In genomic region chr5:169628891-169629290, GRCh38 we compare ENCODE assay signal across 26 cellular contexts. TPM values are rescaled to one million over a fixed set of nuclear protein-coding genes. Genes with fewer than 3 reads are reported as not detected.
A peak's percentile ranks its signal among the peaks of the same experiment; 100 is the strongest.
DNase-seq lines count a peak whose midpoint lies in the region; ATAC-seq and TF ChIP-seq lines count a peak whose summit lies in the region.
"Had no signal": no experiment of that assay in that cellular context is flagged by ENCODE, and none has a peak within 500 bp of the region (broad histone marks: within the 10 kb centered on the region; RNA-seq: fewer than 3 reads in every experiment).

No MANE protein-coding gene starts in this region.

- no peak overlapping the region for H3K4me3 Mint-ChIP-seq in mesothelial cell of epicardium
- H3K4me3 Mint-ChIP-seq: activated CD4-positive, alpha-beta T cell treated with anti-CD3 and anti-CD28 coated beads, Interleukin-2, amount 10 ng/mL, durations not matched to agents 7 days and 5 days; activated naive CD8-positive, alpha-beta T cell treated with anti-CD3 and anti-CD28 coated beads, Interleukin-2, amount 10 ng/mL, durations not matched to agents 7 days and 5 days; memory B cell; naive thymus-derived CD8-positive, alpha-beta T cell; T-helper 17 cell had no signal

- H3K4me1 Mint-ChIP-seq in mesothelial cell of epicardium: no peaks in the 10 kb centered on the region
- H3K4me1 Mint-ChIP-seq: memory B cell, T-helper 17 cell had no signal

- H3K27me3 ChIP-seq in Karpas-422 (ENCODE audit: low read length) (no peaks in the 10 kb centered on the region; the same call in 1 of the 2 replicates), osteoblast (ENCODE audit: insufficient read depth, low read length) (no peaks in the 10 kb centered on the region)
- H3K27me3 ChIP-seq: right lobe of liver, SJCRH30, suprapubic skin, vagina had no signal

- H3K27ac Mint-ChIP-seq in mesothelial cell of epicardium: no peak overlapping the region
- H3K27ac Mint-ChIP-seq: activated CD4-positive, alpha-beta T cell treated with anti-CD3 and anti-CD28 coated beads, Interleukin-2, amount 10 ng/mL, durations not matched to agents 7 days and 5 days; activated naive CD8-positive, alpha-beta T cell treated with anti-CD3 and anti-CD28 coated beads, Interleukin-2, amount 10 ng/mL, durations not matched to agents 7 days and 5 days; memory B cell; naive thymus-derived CD8-positive, alpha-beta T cell; T-helper 17 cell had no signal

- H3K4me1 ChIP-seq in Karpas-422 (ENCODE audit: low read length): no peaks in the 10 kb centered on the region
- H3K4me1 ChIP-seq in osteoblast (ENCODE audit: insufficient read depth, low read length): peaks cover 48% of the 10 kb centered on the region
- H3K4me1 ChIP-seq: parathyroid adenoma, right lobe of liver, suprapubic skin, vagina had no signal

- H3K9me3 Mint-ChIP-seq in mesothelial cell of epicardium: peaks cover 3% of the 10 kb centered on the region
- H3K9me3 Mint-ChIP-seq: activated CD4-positive, alpha-beta T cell treated with anti-CD3 and anti-CD28 coated beads, Interleukin-2, amount 10 ng/mL, durations not matched to agents 7 days and 5 days; memory B cell; naive thymus-derived CD8-positive, alpha-beta T cell had no signal

- no peak overlapping the region for H3K9ac ChIP-seq in Karpas-422 (ENCODE audit: low read length)
- H3K9ac ChIP-seq: parathyroid adenoma had no signal

- peaks cover 43% of the 10 kb centered on the region for H3K27me3 Mint-ChIP-seq in mesothelial cell of epicardium (ENCODE audit: low read depth)

- H2AFZ ChIP-seq in Karpas-422 (ENCODE audit: low read length): no peak overlapping the region
- no peak overlapping the region for H2AFZ ChIP-seq in osteoblast (ENCODE audit: low read length)
- H2AFZ ChIP-seq: parathyroid adenoma had no signal

- no peak for TF ChIP-seq CTCF in AG09309 (IDR thresholded peaks at IDR 0.05; ENCODE audit: control insufficient read depth, insufficient read depth, low read depth, low read length, missing control alignments)
- TF ChIP-seq CTCF in osteoblast (IDR thresholded peaks at IDR 0.05; ENCODE audit: extremely low read depth, low read depth, low read length): no peak
- no peak for TF ChIP-seq CTCF in mesothelial cell of epicardium (IDR thresholded peaks at IDR 0.05; ENCODE audit: unreplicated experiment)

- DNase-seq in AG09309 (ENCODE audit: low read depth) (peak; percentile 79), Karpas-422 (peak; percentile 14), epidermal melanocyte (ENCODE audit: insufficient read length, low spot score) (peak; percentile 41), osteoblast (ENCODE audit: insufficient read length, low spot score, missing footprints) (no peak), mesothelial cell of epicardium (ENCODE audit: low spot score in 2 of 2, unreplicated experiment in 2 of 2) (no peak), NCI-H146 treated with DMSO at 0.1 percent for 48 hours (lab: John Stamatoyannopoulos, UW; ENCODE audit: unreplicated experiment) (no peak), NCI-H510A (lab: John Stamatoyannopoulos, UW) (no peak)
- DNase-seq: ACHN; activated CD4-positive, alpha-beta T cell treated with anti-CD3 and anti-CD28 coated beads, Interleukin-2, amount 10 ng/mL, durations not matched to agents 7 days and 5 days; activated naive CD8-positive, alpha-beta T cell treated with anti-CD3 and anti-CD28 coated beads, Interleukin-2, amount 10 ng/mL, durations not matched to agents 7 days and 5 days; dermis blood vessel endothelial cell; DMS53; left cardiac atrium; naive thymus-derived CD8-positive, alpha-beta T cell; NCI-H1436 treated with DMSO at 0.1 percent for 48 hours; NCI-H2171; NCI-H774; right lobe of liver; SJCRH30; T-helper 17 cell had no signal

- H3K27ac ChIP-seq in Karpas-422 (ENCODE audit: low read length) (no peak overlapping the region), osteoblast (ENCODE audit: low read depth, low read length) (peak overlapping the region; percentile 78)
- H3K27ac ChIP-seq: parathyroid adenoma, right lobe of liver, SJCRH30, suprapubic skin, vagina had no signal

- H3K4me3 ChIP-seq in AG09309 (ENCODE audit: control insufficient read depth, low read depth, low read length) (no peak overlapping the region), Karpas-422 (ENCODE audit: low read length) (no peak overlapping the region), osteoblast (ENCODE audit: insufficient read depth, low read length) (no peak overlapping the region)
- H3K4me3 ChIP-seq: right lobe of liver, SJCRH30, suprapubic skin, vagina had no signal

- ATAC-seq in GM21737 (IDR thresholded peaks at IDR 0.05; ENCODE audit: unreplicated experiment): no peak
- ATAC-seq: left cardiac atrium; naive thymus-derived CD8-positive, alpha-beta T cell; right lobe of liver; T-helper 17 cell had no signal

- H3K79me2 ChIP-seq in Karpas-422 (ENCODE audit: low read length) (no peaks in the 10 kb centered on the region), osteoblast (ENCODE audit: insufficient read depth, low read length) (no peaks in the 10 kb centered on the region)
- H3K79me2 ChIP-seq: parathyroid adenoma had no signal

- H3K9me3 ChIP-seq in Karpas-422 (ENCODE audit: low read length): no peaks in the 10 kb centered on the region
- H3K9me3 ChIP-seq in osteoblast (ENCODE audit: low read depth, low read length): no peaks in the 10 kb centered on the region
- H3K9me3 ChIP-seq: right lobe of liver, SJCRH30, suprapubic skin, vagina had no signal

- H4K20me1 ChIP-seq in Karpas-422 (ENCODE audit: insufficient read depth, low read depth, low read length) (no peaks in the 10 kb centered on the region), osteoblast (ENCODE audit: insufficient read depth, low read length) (no peaks in the 10 kb centered on the region)

- H3K36me3 Mint-ChIP-seq in mesothelial cell of epicardium: no peaks in the 10 kb centered on the region
- H3K36me3 Mint-ChIP-seq: memory B cell; naive thymus-derived CD8-positive, alpha-beta T cell had no signal

- H3K9me2 ChIP-seq in Karpas-422 (replicated peaks; ENCODE audit: insufficient read depth, low read length): 0 out of 2 replicates have a peak, but pooled peaks cover 3% of the 10 kb centered on the region

- H3K4me2 ChIP-seq in Karpas-422 (ENCODE audit: low read depth, low read length, poor library complexity, severe bottlenecking): no peak overlapping the region
- H3K4me2 ChIP-seq in osteoblast (ENCODE audit: insufficient read depth, low read length): no peak overlapping the region

- no peaks in the 10 kb centered on the region for H3K36me3 ChIP-seq in Karpas-422 (ENCODE audit: insufficient read depth, low read length)
- no peaks in the 10 kb centered on the region for H3K36me3 ChIP-seq in osteoblast (ENCODE audit: insufficient read depth, low read length)
- H3K36me3 ChIP-seq: right lobe of liver, SJCRH30, suprapubic skin, vagina had no signal

RNA-seq across cellular contexts. Expression of gene DOCK2, which starts 8.2 kb away (rescaled TPM):
- total RNA-seq in Karpas-422 (2014; rRNA removed; shearing (Covaris generic); ENCODE audit: low replicate concordance): 199 and 255 TPM in 2 replicates
- 2.7 and 6.2 TPM in 2 replicates for total RNA-seq in osteoblast
- total RNA-seq in mesothelial cell of epicardium: 0.16 to 0.25 TPM (median 0.18 TPM) in 3 replicates
- total RNA-seq: bronchial epithelial cell had no signal

RNA-seq across cellular contexts. Expression of gene SPDL1, which starts 45.3 kb away (rescaled TPM):
- 20.9 and 28.3 TPM in 2 replicates for total RNA-seq in Karpas-422 (2014; rRNA removed; shearing (Covaris generic); ENCODE audit: low replicate concordance)
- total RNA-seq in osteoblast (10.9 and 14.7 TPM in 2 replicates), mesothelial cell of epicardium (22.5 to 23.0 TPM (median 22.6 TPM) in 3 replicates)

Comparison
In these comparisons a context has a peak if more than half of its experiments do, and no peak if none do; other contexts are left out.
1. DNase-seq: peak in AG09309 (single experiment), Karpas-422 (single experiment) and epidermal melanocyte (single experiment); none in osteoblast (single experiment), mesothelial cell of epicardium (0 of 2), NCI-H146 treated with DMSO at 0.1 percent for 48 hours (single experiment) and NCI-H510A (single experiment).
2. RNA of gene DOCK2, which starts 8.2 kb away (total RNA-seq): 199 to 255 TPM in Karpas-422; 2.7 to 6.2 TPM in osteoblast and 0.16 to 0.25 TPM in mesothelial cell of epicardium; every median in the first group is over 10 times any median in the second.